ENCODE assay signal across 8 cellular contexts in the genomic region with DNA sequence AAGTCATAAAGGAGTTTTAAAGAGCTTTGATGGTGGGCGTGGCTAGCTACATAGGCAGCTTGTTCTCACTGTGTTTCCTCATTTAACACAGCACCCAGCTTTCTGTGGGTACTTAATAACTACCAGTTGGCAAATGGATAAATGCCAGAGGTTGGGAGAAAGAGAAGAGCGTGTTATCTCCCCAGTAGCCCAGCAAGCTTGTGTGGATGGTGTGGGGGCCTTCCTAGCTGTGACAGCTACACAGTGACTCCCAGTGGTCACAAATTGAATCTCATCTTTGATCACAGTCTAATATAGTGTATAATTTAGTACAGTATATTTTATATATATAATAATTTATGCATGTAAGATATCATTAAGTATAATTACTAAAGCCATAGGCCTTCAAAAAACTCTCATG.
DNase-seq lines count a peak whose midpoint lies in the region; ATAC-seq lines count a peak whose summit lies in the region.

No MANE protein-coding gene starts in this region.

- no peaks in the 10 kb centered on the region for H3K27me3 ChIP-seq in effector memory CD4-positive, alpha-beta T cell (replicated peaks; ENCODE audit: control insufficient read depth, insufficient read depth, low read length, poor library complexity, severe bottlenecking)
- no peaks in the 10 kb centered on the region for H3K27me3 ChIP-seq in CD8-positive, alpha-beta memory T cell (ENCODE audit: insufficient read depth, low read length, poor library complexity, severe bottlenecking)

- no peaks in the 10 kb centered on the region for H3K9me3 Mint-ChIP-seq in activated naive CD4-positive, alpha-beta T cell treated with anti-CD3 and anti-CD28 coated beads, Interleukin-2, amount 10 ng/mL, durations not matched to agents 7 days and 5 days
- peaks cover 3 to 25% (median 9%) of the 10 kb centered on the region in 5 donors for H3K9me3 Mint-ChIP-seq in CD8-positive, alpha-beta memory T cell

- H3K4me1 ChIP-seq in effector memory CD4-positive, alpha-beta T cell (ENCODE audit: control insufficient read depth, insufficient read depth, low read length, poor library complexity, severe bottlenecking): no peaks in the 10 kb centered on the region
- H3K4me1 ChIP-seq in CD8-positive, alpha-beta memory T cell (ENCODE audit: insufficient read depth, low read length): no peaks in the 10 kb centered on the region

- H3K4me3 ChIP-seq in effector memory CD4-positive, alpha-beta T cell (ENCODE audit: insufficient read depth, low read depth, low read length, poor library complexity, severe bottlenecking): no peak overlapping the region
- no peak overlapping the region for H3K4me3 ChIP-seq in CD8-positive, alpha-beta memory T cell (ENCODE audit: low read length)

- no peaks in the 10 kb centered on the region for H3K36me3 Mint-ChIP-seq in activated naive CD4-positive, alpha-beta T cell treated with anti-CD3 and anti-CD28 coated beads, Interleukin-2, amount 10 ng/mL, durations not matched to agents 7 days and 5 days
- no peaks in the 10 kb centered on the region for H3K36me3 Mint-ChIP-seq in CD8-positive, alpha-beta memory T cell

- DNase-seq in AG08396 (ENCODE audit: low spot score): peak; percentile 12
- peak; percentile 18 for DNase-seq in MV-4-11 (lab: John Stamatoyannopoulos, UW)
- peak; percentile 8 for DNase-seq in UCSD-AML1 (lab: John Stamatoyannopoulos, UW; ENCODE audit: unreplicated experiment)
- peak; percentile 63 for DNase-seq in islet precursor cell
- DNase-seq in activated naive CD4-positive, alpha-beta T cell treated with anti-CD3 and anti-CD28 coated beads, Interleukin-2, amount 10 ng/mL, durations not matched to agents 7 days and 5 days: no peak
- DNase-seq in effector memory CD4-positive, alpha-beta T cell: no peak
- no peak for DNase-seq in CD8-positive, alpha-beta memory T cell

- no peaks in the 10 kb centered on the region for H3K9me3 ChIP-seq in effector memory CD4-positive, alpha-beta T cell (ENCODE audit: control insufficient read depth, low read length)
- H3K9me3 ChIP-seq in CD8-positive, alpha-beta memory T cell (ENCODE audit: low read length): no peaks in the 10 kb centered on the region

- H3K4me3 Mint-ChIP-seq in activated naive CD4-positive, alpha-beta T cell treated with anti-CD3 and anti-CD28 coated beads, Interleukin-2, amount 10 ng/mL, durations not matched to agents 7 days and 5 days: no peak overlapping the region
- no peak overlapping the region for H3K4me3 Mint-ChIP-seq in CD8-positive, alpha-beta memory T cell

- no peaks in the 10 kb centered on the region for H3K4me1 Mint-ChIP-seq in activated naive CD4-positive, alpha-beta T cell treated with anti-CD3 and anti-CD28 coated beads, Interleukin-2, amount 10 ng/mL, durations not matched to agents 7 days and 5 days
- H3K4me1 Mint-ChIP-seq in CD8-positive, alpha-beta memory T cell: no peaks in the 10 kb centered on the region

- peak; percentile 68 for ATAC-seq in GM21526 (IDR thresholded peaks at IDR 0.05; ENCODE audit: low FRiP score, unreplicated experiment)

- POLR2A ChIA-PET in CD8-positive, alpha-beta memory T cell (lab: Charles Lee): no interaction called here

- CTCF ChIA-PET in activated naive CD4-positive, alpha-beta T cell treated with anti-CD3 and anti-CD28 coated beads, Interleukin-2, amount 10 ng/mL, durations not matched to agents 7 days and 5 days (lab: Charles Lee): no interaction called here
- CTCF ChIA-PET in CD8-positive, alpha-beta memory T cell (lab: Charles Lee): no interaction called here

- H3K27ac Mint-ChIP-seq in activated naive CD4-positive, alpha-beta T cell treated with anti-CD3 and anti-CD28 coated beads, Interleukin-2, amount 10 ng/mL, durations not matched to agents 7 days and 5 days: no peak overlapping the region
- H3K27ac Mint-ChIP-seq in CD8-positive, alpha-beta memory T cell: no peak overlapping the region

- H3K27me3 Mint-ChIP-seq in activated naive CD4-positive, alpha-beta T cell treated with anti-CD3 and anti-CD28 coated beads, Interleukin-2, amount 10 ng/mL, durations not matched to agents 7 days and 5 days: no peaks in the 10 kb centered on the region
- no peaks in the 10 kb centered on the region for H3K27me3 Mint-ChIP-seq in CD8-positive, alpha-beta memory T cell

- no peaks in the 10 kb centered on the region for H3K36me3 ChIP-seq in effector memory CD4-positive, alpha-beta T cell (ENCODE audit: control insufficient read depth, insufficient read depth, low read length)
- no peaks in the 10 kb centered on the region for H3K36me3 ChIP-seq in CD8-positive, alpha-beta memory T cell (ENCODE audit: insufficient read depth, low read length)

- no peak overlapping the region for H3K27ac ChIP-seq in effector memory CD4-positive, alpha-beta T cell (ENCODE audit: insufficient read depth, low read length, poor library complexity, severe bottlenecking)
- H3K27ac ChIP-seq in CD8-positive, alpha-beta memory T cell (ENCODE audit: low read depth, low read length): no peak overlapping the region

Comparison
In these comparisons a context has a peak if more than half of its experiments do, and no peak if none do; other contexts are left out.
1. DNase-seq: peak in AG08396 (single experiment), MV-4-11 (single experiment), UCSD-AML1 (single experiment) and islet precursor cell (single experiment); none in activated naive CD4-positive, alpha-beta T cell treated with anti-CD3 and anti-CD28 coated beads, Interleukin-2, amount 10 ng/mL, durations not matched to agents 7 days and 5 days (single experiment), effector memory CD4-positive, alpha-beta T cell (0 of 3) and CD8-positive, alpha-beta memory T cell (0 of 5).